ENCODE assay signal across 9 cellular contexts in genomic region chr12:50338920-50339319, GRCh38. TPM values are rescaled to one million over a fixed set of nuclear protein-coding genes. Genes with fewer than 3 reads are reported as not detected.
"Had no signal": no experiment of that assay in that cellular context is flagged by ENCODE, and none has a peak within 500 bp of the region (broad histone marks: within the 10 kb centered on the region; RNA-seq: fewer than 3 reads in every experiment).

No MANE protein-coding gene starts in this region.

- H3K4me1 ChIP-seq: HAP-1 had no signal

- H3K27me3 Mint-ChIP-seq: IgD-negative memory B cell had no signal

- DNase-seq: H7, KG1 had no signal

- H3K9me3 Mint-ChIP-seq: GM23338, IgD-negative memory B cell had no signal

- H3K9me3 ChIP-seq: HAP-1 had no signal

- ATAC-seq: GM23338, HCT116 had no signal

- H3K4me3 ChIP-seq: GM23338, HAP-1 had no signal

- H3K4me3 Mint-ChIP-seq: GM23338 had no signal

- H3K4me1 Mint-ChIP-seq: GM23338, IgD-negative memory B cell had no signal

- H3K36me3 Mint-ChIP-seq: IgD-negative memory B cell had no signal

- H3K27ac Mint-ChIP-seq: GM23338, IgD-negative memory B cell had no signal

- H3K4me2 ChIP-seq: GM23338 had no signal

- H3K36me3 ChIP-seq: HAP-1 had no signal

- FAIRE-seq: HTR-8/SVneo had no signal

RNA-seq across cellular contexts. Expression of gene FAM186A, which starts 57.5 kb away (rescaled TPM):
- total RNA-seq: GM23338, H4, H7, HT-29 had no signal
- polyA plus RNA-seq: GM23338, IgD-negative memory B cell had no signal
